ENCODE assay signal across 8 cellular contexts in genomic region chr7:54773472-54774399, GRCh38. TPM values are rescaled to one million over a fixed set of nuclear protein-coding genes. Genes with fewer than 3 reads are reported as not detected.
DNase-seq lines count a peak whose midpoint lies in the region; TF ChIP-seq lines count a peak whose summit lies in the region.

No MANE protein-coding gene starts in this region.

- H2AK5ac ChIP-seq in trophoblast cell (ENCODE audit: low read length), result no peak overlapping the region

- peaks cover 13% of the 10 kb centered on the region; the same call in 1 of the 2 replicates for H3K9me3 ChIP-seq in DOHH2 (ENCODE audit: control insufficient read depth, insufficient read depth, low read length)
- H3K9me3 ChIP-seq in MG63, result no peaks in the 10 kb centered on the region
- no peaks in the 10 kb centered on the region for H3K9me3 ChIP-seq in SJCRH30 (replicated peaks)
- H3K9me3 ChIP-seq in trophoblast cell (ENCODE audit: insufficient read depth, low read depth, low read length), result peaks cover 2% of the 10 kb centered on the region

- no peak overlapping the region for H3K18ac ChIP-seq in trophoblast cell (ENCODE audit: low read length)

- TF ChIP-seq CTCF in DOHH2 (IDR thresholded peaks at IDR 0.05; ENCODE audit: low read depth, low read length, poor library complexity, severe bottlenecking) (peak; percentile 96), glutamatergic neuron (IDR thresholded peaks at IDR 0.05; ENCODE audit: partially characterized antibody, unreplicated experiment) (peak; percentile 81), type B pancreatic cell (conservative IDR thresholded peaks at IDR 0.05) (peak; percentile 93)

- H3K4me3 Mint-ChIP-seq in glutamatergic neuron (ENCODE audit: unreplicated experiment), result peak overlapping the region; percentile 58
- H3K4me3 Mint-ChIP-seq in type B pancreatic cell, result peak overlapping the region; percentile 83

- no peak overlapping the region for H4K12ac ChIP-seq in trophoblast cell (ENCODE audit: low read depth, low read length)

- no CpG with 5 or more reads among the region's 18 CpGs for WGBS in trophoblast cell (ENCODE audit: extremely low coverage, insufficient coverage, insufficient read length)

- H2BK5ac ChIP-seq in trophoblast cell (ENCODE audit: low read depth, low read length, poor library complexity), result no peak overlapping the region

- H3K9ac ChIP-seq in trophoblast cell (ENCODE audit: low read length), result no peak overlapping the region

- H4K20me1 ChIP-seq in DOHH2 (ENCODE audit: control insufficient read depth, insufficient read depth, low read depth, low read length), result no peaks in the 10 kb centered on the region

- H3K36me3 ChIP-seq in DOHH2 (ENCODE audit: control insufficient read depth, low read length) (no peaks in the 10 kb centered on the region), MG63 (no peaks in the 10 kb centered on the region), SJCRH30 (no peaks in the 10 kb centered on the region), trophoblast cell (ENCODE audit: control insufficient read depth in 1 of 2, insufficient read depth in 2 of 2, low read length in 2 of 2) (no peaks in the 10 kb centered on the region)

- no peak overlapping the region for H3K27ac ChIP-seq in DOHH2 (ENCODE audit: low read depth, low read length)
- no peak overlapping the region for H3K27ac ChIP-seq in SJCRH30
- no peak overlapping the region for H3K27ac ChIP-seq in trophoblast cell (ENCODE audit: low read depth, low read length)

- no peak overlapping the region for H3K14ac ChIP-seq in trophoblast cell (ENCODE audit: low read length)

- H3K4me1 ChIP-seq in DOHH2 (ENCODE audit: control insufficient read depth, low read length) (peaks cover 4% of the 10 kb centered on the region), SJCRH30 (peaks cover 19% of the 10 kb centered on the region), trophoblast cell (ENCODE audit: control insufficient read depth in 1 of 2, insufficient read depth in 2 of 2, low read length in 2 of 2) (no peaks in the 10 kb centered on the region)

- DNase-seq in H4 (ENCODE audit: low spot score) (peak; percentile 96), MG63 (peak; percentile 70), SJCRH30 (peak; percentile 88 to 95), glutamatergic neuron (peak; percentile 88), trophoblast cell (peak; percentile 87 to 97), type B pancreatic cell (ENCODE audit: extremely low spot score, unreplicated experiment) (peak; percentile 82)
- peak; percentile 70 for DNase-seq in activated naive CD4-positive, alpha-beta T cell treated with anti-CD3 and anti-CD28 coated beads, Interleukin-2, amount 50 U/mL, for 16 hours

- no peak overlapping the region for H2AFZ ChIP-seq in trophoblast cell (ENCODE audit: insufficient read depth, low read length, poor library complexity)

- H2BK12ac ChIP-seq in trophoblast cell (ENCODE audit: low read length), result no peak overlapping the region

- H3K9me2 ChIP-seq in DOHH2 (replicated peaks; ENCODE audit: control insufficient read depth, low read length), result no peaks in the 10 kb centered on the region

- H3K27me3 Mint-ChIP-seq in glutamatergic neuron (ENCODE audit: unreplicated experiment), result no peaks in the 10 kb centered on the region
- H3K27me3 Mint-ChIP-seq in type B pancreatic cell, result peaks cover 23% of the 10 kb centered on the region

- peaks cover 3% of the 10 kb centered on the region for H3K9me3 Mint-ChIP-seq in glutamatergic neuron (ENCODE audit: unreplicated experiment)
- peaks cover 6% of the 10 kb centered on the region for H3K9me3 Mint-ChIP-seq in type B pancreatic cell

- no peaks in the 10 kb centered on the region for H3F3A ChIP-seq in DOHH2 (ENCODE audit: control insufficient read depth, insufficient read depth)

- H4K91ac ChIP-seq in trophoblast cell (ENCODE audit: low read depth, low read length), result no peak overlapping the region

- H3K4ac ChIP-seq in trophoblast cell (ENCODE audit: low read depth, low read length), result no peak overlapping the region

- H4K8ac ChIP-seq in trophoblast cell (ENCODE audit: low read depth, low read length), result no peak overlapping the region

- H3K36me3 Mint-ChIP-seq in glutamatergic neuron (ENCODE audit: unreplicated experiment), result peaks cover 7% of the 10 kb centered on the region
- no peaks in the 10 kb centered on the region for H3K36me3 Mint-ChIP-seq in type B pancreatic cell

- no peak overlapping the region for H3K27ac Mint-ChIP-seq in glutamatergic neuron (ENCODE audit: unreplicated experiment)
- peak overlapping the region; percentile 73 for H3K27ac Mint-ChIP-seq in type B pancreatic cell

- H2BK120ac ChIP-seq in trophoblast cell (ENCODE audit: insufficient read depth, low read length, poor library complexity), result no peak overlapping the region

- no peak overlapping the region for H3K23ac ChIP-seq in trophoblast cell (ENCODE audit: low read length)

- H3K4me2 ChIP-seq in DOHH2 (ENCODE audit: low read length) (peak overlapping the region; percentile 70), trophoblast cell (ENCODE audit: low read length) (no peak overlapping the region)

- no peaks in the 10 kb centered on the region for H3K79me1 ChIP-seq in trophoblast cell (ENCODE audit: low read length)

- peaks cover 20% of the 10 kb centered on the region for H3K27me3 ChIP-seq in DOHH2 (ENCODE audit: control insufficient read depth, low read length)
- 0 out of 2 replicates have a peak, but pooled peaks cover 3% of the 10 kb centered on the region for H3K27me3 ChIP-seq in MG63
- H3K27me3 ChIP-seq in SJCRH30, result no peaks in the 10 kb centered on the region
- H3K27me3 ChIP-seq in trophoblast cell (ENCODE audit: insufficient read depth, low read length), result no peaks in the 10 kb centered on the region

- H3K4me1 Mint-ChIP-seq in glutamatergic neuron (ENCODE audit: low read depth, unreplicated experiment) (no peaks in the 10 kb centered on the region), type B pancreatic cell (ENCODE audit: unreplicated experiment) (peaks cover 7% of the 10 kb centered on the region)

- H3K4me3 ChIP-seq in DOHH2 (ENCODE audit: low read length) (peak overlapping the region; percentile 59), MG63 (peak overlapping the region; percentile 49), SJCRH30 (no peak overlapping the region), trophoblast cell (ENCODE audit: low read depth, low read length) (no peak overlapping the region)

- no peaks in the 10 kb centered on the region for H3K79me2 ChIP-seq in DOHH2 (ENCODE audit: control insufficient read depth, low read length)
- no peaks in the 10 kb centered on the region for H3K79me2 ChIP-seq in trophoblast cell (ENCODE audit: control insufficient read depth, insufficient read depth, low read length, poor library complexity)

RNA-seq across cellular contexts. Expression of gene SEC61G, which starts 14.7 kb away (rescaled TPM):
- 1,536 and 1,603 TPM in 2 replicates for total RNA-seq in H4 (2014; rRNA removed; shearing (Covaris generic))
- 379 and 1,484 TPM in 2 replicates for total RNA-seq in MG63 (2014; rRNA removed; shearing (Covaris generic); ENCODE audit: low replicate concordance)
- 340 and 359 TPM in 2 replicates for total RNA-seq in SJCRH30 (2014; rRNA removed; shearing (Covaris generic))
- total RNA-seq in glutamatergic neuron (ENCODE audit: unreplicated experiment) (103 TPM), type B pancreatic cell (ENCODE audit: low replicate concordance) (115 and 124 TPM in 2 replicates)
- polyA plus RNA-seq in trophoblast cell (2013), result 363 and 367 TPM in 2 replicates

Comparison
In these comparisons a context has a peak if more than half of its experiments do, and no peak if none do; other contexts are left out.
1. H3K4me3 ChIP-seq: peak in DOHH2 (single experiment) and MG63 (single experiment); none in SJCRH30 (single experiment) and trophoblast cell (single experiment).
2. Peak in every context shown above with its lines, with median percentiles within 50 percentile points of each other: CTCF ChIP-seq and DNase-seq.